ENCODE assay signal across 11 cellular contexts in the genomic region with DNA sequence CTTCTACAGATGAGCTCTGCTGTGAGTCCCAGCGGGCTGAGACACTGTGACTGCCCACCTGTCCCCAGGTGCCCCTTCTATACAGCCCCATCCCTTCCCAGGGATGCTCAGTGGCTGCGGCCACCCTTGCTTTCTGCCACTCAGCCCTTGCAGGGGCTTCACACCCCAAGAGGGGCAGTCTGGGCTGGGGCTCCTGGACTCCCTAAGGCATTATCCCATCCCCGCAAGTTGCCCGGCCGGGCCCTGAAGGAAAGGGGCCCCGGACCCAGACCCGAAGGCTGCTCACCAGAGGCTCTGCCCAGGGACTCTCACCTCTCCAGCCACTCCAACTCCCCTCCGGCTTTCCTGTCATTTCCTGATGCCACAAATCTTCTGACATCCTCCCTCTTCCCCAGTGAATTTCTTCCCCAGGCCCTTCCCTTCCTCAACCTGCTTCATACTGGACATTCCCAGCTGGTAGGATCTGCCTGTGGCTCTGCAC.
DNase-seq lines count a peak whose midpoint lies in the region; ATAC-seq and TF ChIP-seq lines count a peak whose summit lies in the region.
"Had no signal": no experiment of that assay in that cellular context is flagged by ENCODE, and none has a peak within 500 bp of the region (broad histone marks: within the 10 kb centered on the region; RNA-seq: fewer than 3 reads in every experiment).

No MANE protein-coding gene starts in this region.

- POLR2A ChIA-PET in naive thymus-derived CD8-positive, alpha-beta T cell (lab: Charles Lee), result interaction anchor here (0.8 to 4.7 kb wide), 5 partner anchors 82 to 106 kb away, joined by 3 to 36 read pairs (median 4); partner anchors contain the start of gene TOB1

- H3K4me1 ChIP-seq in colonic mucosa, result peaks cover 8% of the 10 kb centered on the region

- no peaks in the 10 kb centered on the region for H3K27me3 ChIP-seq in colonic mucosa

- H3K27ac ChIP-seq in caudate nucleus (ENCODE audit: low read depth, low read length) (peak overlapping the region; percentile 58), colonic mucosa (no peak overlapping the region)
- H3K27ac ChIP-seq: C4-2B, HL-60 had no signal

- H3K9me3 Mint-ChIP-seq in activated naive CD4-positive, alpha-beta T cell treated with anti-CD3 and anti-CD28 coated beads, Interleukin-2, amount 10 ng/mL, durations not matched to agents 7 days and 5 days, result no peaks in the 10 kb centered on the region
- no peaks in the 10 kb centered on the region for H3K9me3 Mint-ChIP-seq in type B pancreatic cell
- H3K9me3 Mint-ChIP-seq in naive thymus-derived CD8-positive, alpha-beta T cell, result no peaks in the 10 kb centered on the region

- no peak overlapping the region for H3K4me3 ChIP-seq in colonic mucosa

- H3K27me3 Mint-ChIP-seq in activated naive CD4-positive, alpha-beta T cell treated with anti-CD3 and anti-CD28 coated beads, Interleukin-2, amount 10 ng/mL, durations not matched to agents 7 days and 5 days, result peaks cover 29% of the 10 kb centered on the region
- H3K27me3 Mint-ChIP-seq in type B pancreatic cell, result no peaks in the 10 kb centered on the region
- no peaks in the 10 kb centered on the region for H3K27me3 Mint-ChIP-seq in naive thymus-derived CD8-positive, alpha-beta T cell

- H3K4me1 Mint-ChIP-seq in activated naive CD4-positive, alpha-beta T cell treated with anti-CD3 and anti-CD28 coated beads, Interleukin-2, amount 10 ng/mL, durations not matched to agents 7 days and 5 days, result peaks cover 34% of the 10 kb centered on the region
- H3K4me1 Mint-ChIP-seq in type B pancreatic cell (ENCODE audit: unreplicated experiment), result peaks cover 31% of the 10 kb centered on the region
- peaks cover 5 to 19% (median 16%) of the 10 kb centered on the region in 4 donors for H3K4me1 Mint-ChIP-seq in naive thymus-derived CD8-positive, alpha-beta T cell

- H3K27ac Mint-ChIP-seq in activated naive CD4-positive, alpha-beta T cell treated with anti-CD3 and anti-CD28 coated beads, Interleukin-2, amount 10 ng/mL, durations not matched to agents 7 days and 5 days, result peak overlapping the region; percentile 26
- peak overlapping the region; percentile 83 for H3K27ac Mint-ChIP-seq in type B pancreatic cell
- H3K27ac Mint-ChIP-seq in naive thymus-derived CD8-positive, alpha-beta T cell, result no peak overlapping the region

- DNase-seq in activated naive CD4-positive, alpha-beta T cell treated with anti-CD3 and anti-CD28 coated beads, Interleukin-2, amount 10 ng/mL, durations not matched to agents 7 days and 5 days, result no peak
- no peak for DNase-seq in activated naive CD4-positive, alpha-beta T cell (lab: John Stamatoyannopoulos, UW)
- no peak for DNase-seq in caudate nucleus (lab: John Stamatoyannopoulos, UW)
- peak; percentile 57 for DNase-seq in myocyte (ENCODE audit: low read depth)
- no peak for DNase-seq in type B pancreatic cell (ENCODE audit: extremely low spot score, unreplicated experiment)
- DNase-seq in iPS-NIHi7 (ENCODE audit: extremely low spot score), result no peak
- DNase-seq in colonic mucosa, result no peak
- no peak for DNase-seq in naive thymus-derived CD8-positive, alpha-beta T cell
- DNase-seq: NCI-H1092 treated with DMSO at 0.1 percent for 48 hours had no signal

- CTCF ChIA-PET in activated naive CD4-positive, alpha-beta T cell treated with anti-CD3 and anti-CD28 coated beads, Interleukin-2, amount 10 ng/mL, durations not matched to agents 7 days and 5 days (lab: Charles Lee), result interaction anchor here (0.9 to 8.6 kb wide), 8 partner anchors 88 to 172 kb away, joined by 3 to 173 read pairs (median 8); partner anchors contain the start of gene TOB1

- no peaks in the 10 kb centered on the region for H3K36me3 ChIP-seq in colonic mucosa

- intact Hi-C loops in colonic mucosa (cut with DNase I), result loop anchor here (2.0 to 10.0 kb wide), 3 partner anchors 102 to 410 kb away; partner anchors contain the start of gene SPATA20

- no peaks in the 10 kb centered on the region for H3K9me3 ChIP-seq in colonic mucosa

- H3K9ac ChIP-seq in colonic mucosa (ENCODE audit: low read depth in 2 of 2, low read length in 2 of 2), result peak overlapping the region in 1 of 2 donors; percentile 46

- no peak for ATAC-seq in naive thymus-derived CD8-positive, alpha-beta T cell

- no peak overlapping the region for H3K4me3 Mint-ChIP-seq in activated naive CD4-positive, alpha-beta T cell treated with anti-CD3 and anti-CD28 coated beads, Interleukin-2, amount 10 ng/mL, durations not matched to agents 7 days and 5 days
- H3K4me3 Mint-ChIP-seq in type B pancreatic cell, result peak overlapping the region; percentile 49
- H3K4me3 Mint-ChIP-seq in naive thymus-derived CD8-positive, alpha-beta T cell, result no peak overlapping the region

- no peaks in the 10 kb centered on the region for H3K36me3 Mint-ChIP-seq in activated naive CD4-positive, alpha-beta T cell treated with anti-CD3 and anti-CD28 coated beads, Interleukin-2, amount 10 ng/mL, durations not matched to agents 7 days and 5 days
- H3K36me3 Mint-ChIP-seq in type B pancreatic cell, result no peaks in the 10 kb centered on the region
- H3K36me3 Mint-ChIP-seq in naive thymus-derived CD8-positive, alpha-beta T cell, result peaks cover 0 to 4% (median 0%) of the 10 kb centered on the region in 3 donors

- TF ChIP-seq CTCF in type B pancreatic cell (conservative IDR thresholded peaks at IDR 0.05) (no peak), colonic mucosa (IDR thresholded peaks at IDR 0.05) (no peak)

Comparison
In these comparisons a context has a peak if more than half of its experiments do, and no peak if none do; other contexts are left out.
1. H3K27ac Mint-ChIP-seq: peak in activated naive CD4-positive, alpha-beta T cell treated with anti-CD3 and anti-CD28 coated beads, Interleukin-2, amount 10 ng/mL, durations not matched to agents 7 days and 5 days (single experiment) and type B pancreatic cell (single experiment); none in naive thymus-derived CD8-positive, alpha-beta T cell (0 of 10).